8 cellular contexts compared by ENCODE assay signal in the genomic region with DNA sequence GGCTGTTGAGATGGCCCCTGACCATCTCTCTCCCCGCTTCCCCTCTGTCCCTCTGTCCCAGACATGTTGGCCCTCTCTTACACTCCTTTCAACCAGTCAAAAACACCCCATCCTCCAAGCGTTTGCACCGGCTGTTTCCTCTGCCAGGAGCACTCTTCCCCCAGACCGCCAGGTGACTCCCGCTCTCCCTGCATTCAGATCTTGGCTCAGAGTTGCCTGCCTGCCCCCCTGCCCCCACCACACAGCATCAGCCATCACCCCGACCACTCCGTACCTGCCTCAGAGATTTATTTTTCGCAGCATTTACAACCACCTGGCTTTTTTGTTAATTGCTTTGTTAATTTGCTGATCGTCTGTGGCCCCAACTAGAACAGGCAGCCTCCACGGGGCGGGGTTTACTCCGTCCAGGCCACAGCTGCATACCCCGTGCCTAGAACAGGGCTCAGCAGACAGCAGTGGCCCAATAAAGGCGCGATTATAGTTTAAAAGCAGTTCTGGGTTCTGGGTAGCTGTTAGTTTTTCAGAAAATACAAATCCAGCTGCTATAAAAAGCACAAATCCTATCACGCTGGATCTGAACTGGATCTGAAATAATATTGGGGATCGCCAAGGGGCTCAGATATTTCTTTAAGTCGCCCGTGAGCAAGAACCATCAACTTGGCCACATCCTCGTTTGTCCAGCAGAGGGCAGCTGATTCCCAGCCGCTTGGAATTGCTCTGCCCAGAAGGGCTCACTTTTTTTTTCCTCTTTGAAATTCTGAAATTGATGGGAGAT.
DNase-seq lines count a peak whose midpoint lies in the region; ATAC-seq and TF ChIP-seq lines count a peak whose summit lies in the region.

No MANE protein-coding gene starts in this region.

- TF ChIP-seq CTCF in HEK293 (tag by site-specific recombination; IDR thresholded peaks at IDR 0.05) (no peak), OCI-LY7 (conservative IDR thresholded peaks at IDR 0.05; ENCODE audit: low read length) (peak; percentile 90)

- no peak overlapping the region for H3K4me2 ChIP-seq in OCI-LY7 (ENCODE audit: low read length)

- H3K27ac ChIP-seq in HEK293 (ENCODE audit: extremely low read depth, low read depth, low read length) (no peak overlapping the region), OCI-LY7 (ENCODE audit: low read depth, low read length, poor library complexity, severe bottlenecking) (no peak overlapping the region)

- no TSS peak for BruUV-seq in OCI-LY7 (replicated peaks; lab: Mats Ljungman, UMichigan)

- intact Hi-C loops in OCI-LY7 (cut with micrococcal nuclease; ENCODE audit: unreplicated experiment) = loop anchor here (5.0 kb wide), 1 partner anchor 450 kb away; no protein-coding TSS in a partner anchor

- H3K4me1 ChIP-seq in HEK293 (ENCODE audit: control insufficient read depth, insufficient read depth, low read length) = no peaks in the 10 kb centered on the region
- H3K4me1 ChIP-seq in OCI-LY7 (ENCODE audit: insufficient read depth, low read length, poor library complexity, severe bottlenecking) = no peaks in the 10 kb centered on the region

- H3K9me2 ChIP-seq in OCI-LY7 (ENCODE audit: insufficient read depth, low read length) = no peaks in the 10 kb centered on the region

- DNase-seq in CD1c-positive myeloid dendritic cell (ENCODE audit: extremely low spot score) = peak; percentile 55
- peak; percentile 48 for DNase-seq in OCI-LY7 (ENCODE audit: low spot score)
- peak in 36 of 56 donors; percentile 1 to 78 (median 22) for DNase-seq in amygdala (lab: John Stamatoyannopoulos, UW)
- peak; percentile 77 for DNase-seq in hepatic stellate cell (ENCODE audit: low spot score)
- peak; percentile 25 for DNase-seq in skeletal muscle cell (ENCODE audit: low read depth)
- no peak for DNase-seq in NCI-H146 (lab: John Stamatoyannopoulos, UW)

- CTCF ChIA-PET in HEK293 (lab: Yijun Ruan, JAX) (interaction anchor here (0.5 to 4.6 kb wide), 30 partner anchors 9 to 1206 kb away, joined by 3 to 64 read pairs (median 4); no protein-coding TSS in a partner anchor), OCI-LY7 (lab: Charles Lee; ENCODE audit: unreplicated experiment) (no interaction called here)

- H4K20me1 ChIP-seq in OCI-LY7 (ENCODE audit: insufficient read depth, low read length) = no peaks in the 10 kb centered on the region

- H3K9me3 ChIP-seq in HEK293 (ENCODE audit: control insufficient read depth, insufficient read depth, low read depth, low read length) (no peaks in the 10 kb centered on the region), OCI-LY7 (ENCODE audit: low read length) (no peaks in the 10 kb centered on the region)

- H3K4me3 ChIP-seq in HEK293 (ENCODE audit: low read depth, low read length) = no peak overlapping the region
- no peak overlapping the region for H3K4me3 ChIP-seq in OCI-LY7 (ENCODE audit: low read depth, low read length, poor library complexity, severe bottlenecking)
- no peak overlapping the region for H3K4me3 ChIP-seq in skeletal muscle cell (ENCODE audit: low read depth, low read length)

- no peaks in the 10 kb centered on the region for H3K79me2 ChIP-seq in OCI-LY7 (ENCODE audit: insufficient read depth, low read depth, low read length)

- no peak for ATAC-seq in GM21619 (IDR thresholded peaks at IDR 0.05; ENCODE audit: unreplicated experiment)

- no peak overlapping the region for H2AFZ ChIP-seq in OCI-LY7 (ENCODE audit: low read length)

- POLR2A ChIA-PET in HEK293 (lab: Yijun Ruan, JAX) (interaction anchor here (0.7 kb wide), 2 partner anchors 28 to 445 kb away, joined by 3 to 5 read pairs; no protein-coding TSS in a partner anchor), OCI-LY7 (lab: Charles Lee) (interaction anchor here (0.7 kb wide), 1 partner anchor 74 kb away, joined by 7 read pairs; no protein-coding TSS in a partner anchor)

- H3K36me3 ChIP-seq in HEK293 (ENCODE audit: control insufficient read depth in 2 of 2, insufficient read depth in 1 of 2, low read length in 2 of 2) (no peaks in the 10 kb centered on the region), OCI-LY7 (ENCODE audit: insufficient read depth, low read length) (no peaks in the 10 kb centered on the region)

TF ChIP-seq in HEK293, 187 proteins besides CTCF, POLR2A, EP300 and RAD21:
- TF ChIP-seq ZBTB8A (tag by site-specific recombination; IDR thresholded peaks at IDR 0.05) (peak; percentile 45), ZNF660 (tag by site-specific recombination; IDR thresholded peaks at IDR 0.05) (0 out of 2 replicates have a peak, but pooled peaks have one; percentile 31), YY2 (tag by site-specific recombination; IDR thresholded peaks at IDR 0.05) (no peak), ZNF654 (tag by site-specific recombination; IDR thresholded peaks at IDR 0.05; ENCODE audit: low read depth) (peak; percentile 54)
